8 cellular contexts compared by ENCODE assay signal in genomic region chr20:47274449-47275108, GRCh38.
DNase-seq lines count a peak whose midpoint lies in the region; ATAC-seq and TF ChIP-seq lines count a peak whose summit lies in the region.

No MANE protein-coding gene starts in this region.

- no peaks in the 10 kb centered on the region for H3K27me3 ChIP-seq in Karpas-422 (ENCODE audit: low read length)
- no peaks in the 10 kb centered on the region for H3K27me3 ChIP-seq in left ventricle myocardium inferior (ENCODE audit: low read depth)
- H3K27me3 ChIP-seq in spleen (replicated peaks in 1 of 7): no peaks in the 10 kb centered on the region

- peaks cover 37% of the 10 kb centered on the region for H3K36me3 Mint-ChIP-seq in activated naive CD8-positive, alpha-beta T cell treated with anti-CD3 and anti-CD28 coated beads for 36 hours

- ATAC-seq in GM21723 (IDR thresholded peaks at IDR 0.05; ENCODE audit: unreplicated experiment): peak; percentile 89

- no peak overlapping the region for H3K9ac ChIP-seq in Karpas-422 (ENCODE audit: low read length)

- H3K4me3 ChIP-seq in Karpas-422 (ENCODE audit: low read length): no peak overlapping the region
- H3K4me3 ChIP-seq in left ventricle myocardium inferior: no peak overlapping the region
- H3K4me3 ChIP-seq in spleen: no peak overlapping the region

- TF ChIP-seq CTCF in left ventricle myocardium inferior (IDR thresholded peaks at IDR 0.05; ENCODE audit: borderline replicate concordance): no peak
- TF ChIP-seq CTCF in spleen (IDR thresholded peaks at IDR 0.05 in 8 of 11, conservative IDR thresholded peaks at IDR 0.05 in 3 of 11): no peak

- DNase-seq in EH (ENCODE audit: low read depth) (peak; percentile 97), Karpas-422 (no peak), left ventricle myocardium inferior (no peak), spleen (no peak), NCI-H2227 treated with DMSO at 0.1 percent for 48 hours (lab: John Stamatoyannopoulos, UW) (no peak), NCI-H774 (lab: John Stamatoyannopoulos, UW) (no peak)
- peak; percentile 36 for DNase-seq in activated naive CD8-positive, alpha-beta T cell treated with anti-CD3 and anti-CD28 coated beads for 36 hours

- peak overlapping the region; percentile 60 for H3K4me3 Mint-ChIP-seq in activated naive CD8-positive, alpha-beta T cell treated with anti-CD3 and anti-CD28 coated beads for 36 hours

- H3K4me1 ChIP-seq in Karpas-422 (ENCODE audit: low read length) (peaks cover 30% of the 10 kb centered on the region), left ventricle myocardium inferior (peaks cover 56% of the 10 kb centered on the region), spleen (peaks cover 8 to 52% (median 39%) of the 10 kb centered on the region in 6 donors)

- H3K79me2 ChIP-seq in Karpas-422 (ENCODE audit: low read length): peaks cover 76% of the 10 kb centered on the region

- 32 to 55% (median 38%) methylated on average over 3 of the region's 3 CpGs for WGBS in spleen, 5 donors

- no peak overlapping the region for H3K4me2 ChIP-seq in Karpas-422 (ENCODE audit: low read depth, low read length, poor library complexity, severe bottlenecking)

- H3K9me3 ChIP-seq in Karpas-422 (ENCODE audit: low read length) (no peaks in the 10 kb centered on the region), left ventricle myocardium inferior (replicated peaks) (no peaks in the 10 kb centered on the region), spleen (no peaks in the 10 kb centered on the region)

- no peak for TF ChIP-seq POLR2A in spleen (IDR thresholded peaks at IDR 0.05)

- no peaks in the 10 kb centered on the region for H3K9me2 ChIP-seq in Karpas-422 (replicated peaks; ENCODE audit: insufficient read depth, low read length)

- no peaks in the 10 kb centered on the region for H3K9me3 Mint-ChIP-seq in activated naive CD8-positive, alpha-beta T cell treated with anti-CD3 and anti-CD28 coated beads for 36 hours

- H3K27ac ChIP-seq in Karpas-422 (ENCODE audit: low read length) (peak overlapping the region; percentile 58), left ventricle myocardium inferior (replicated peaks) (peak overlapping the region; percentile 72), spleen (peak overlapping the region; percentile 69 to 83 (median 78))

- intact Hi-C loops in left ventricle myocardium inferior (cut with micrococcal nuclease): loop anchor here (5.0 kb wide), 1 partner anchor 348 kb away; no protein-coding TSS in a partner anchor
- intact Hi-C loops in spleen (cut with DNase I; ENCODE audit: low total_unique reads): loop anchor here (5.0 kb wide), 1 partner anchor 348 kb away; no protein-coding TSS in a partner anchor

- peaks cover 49% of the 10 kb centered on the region for H3K36me3 ChIP-seq in Karpas-422 (ENCODE audit: insufficient read depth, low read length)
- H3K36me3 ChIP-seq in left ventricle myocardium inferior: peaks cover 43% of the 10 kb centered on the region
- H3K36me3 ChIP-seq in spleen: peaks cover 3 to 97% (median 41%) of the 10 kb centered on the region in 6 donors

- H4K20me1 ChIP-seq in Karpas-422 (ENCODE audit: insufficient read depth, low read depth, low read length): peaks cover 4% of the 10 kb centered on the region

- H2AFZ ChIP-seq in Karpas-422 (ENCODE audit: low read length): no peak overlapping the region

- peak overlapping the region; percentile 91 for H3K27ac Mint-ChIP-seq in activated naive CD8-positive, alpha-beta T cell treated with anti-CD3 and anti-CD28 coated beads for 36 hours

- H3K4me1 Mint-ChIP-seq in activated naive CD8-positive, alpha-beta T cell treated with anti-CD3 and anti-CD28 coated beads for 36 hours: peaks cover 48% of the 10 kb centered on the region

- no peaks in the 10 kb centered on the region for H3K27me3 Mint-ChIP-seq in activated naive CD8-positive, alpha-beta T cell treated with anti-CD3 and anti-CD28 coated beads for 36 hours

Comparison
In these comparisons a context has a peak if more than half of its experiments do, and no peak if none do; other contexts are left out.
1. DNase-seq: peak in EH (single experiment) and activated naive CD8-positive, alpha-beta T cell treated with anti-CD3 and anti-CD28 coated beads for 36 hours (single experiment); none in Karpas-422 (single experiment), left ventricle myocardium inferior (single experiment), spleen (single experiment), NCI-H2227 treated with DMSO at 0.1 percent for 48 hours (single experiment) and NCI-H774 (single experiment).
2. Peak in every context shown above with its lines, with median percentiles within 50 percentile points of each other: H3K27ac ChIP-seq.